ENCODE assay signal across 27 cellular contexts in the genomic region with DNA sequence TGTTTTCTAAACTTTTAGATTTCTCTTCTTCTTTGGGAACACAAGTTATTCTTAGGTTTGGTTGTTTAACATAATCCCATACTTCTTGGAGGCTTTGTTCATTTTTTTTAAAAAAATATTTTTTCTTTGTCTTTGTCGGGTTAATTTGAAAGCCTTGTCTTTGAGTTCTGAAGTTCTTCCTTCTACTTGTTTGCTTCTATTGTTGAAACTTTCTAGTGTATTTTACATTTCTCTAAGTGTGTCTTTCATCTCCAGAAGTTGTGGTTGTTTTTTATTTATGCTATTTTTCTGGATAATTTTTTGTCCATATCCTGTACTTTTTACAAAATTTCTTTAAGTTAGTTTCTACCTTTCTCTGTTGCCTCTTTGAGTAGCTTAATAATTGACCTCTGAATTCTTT.
A peak's percentile ranks its signal among the peaks of the same experiment; 100 is the strongest.
DNase-seq lines count a peak whose midpoint lies in the region; ATAC-seq, FAIRE-seq and TF ChIP-seq lines count a peak whose summit lies in the region.
"Had no signal": no experiment of that assay in that cellular context is flagged by ENCODE, and none has a peak within 500 bp of the region (broad histone marks: within the 10 kb centered on the region; RNA-seq: fewer than 3 reads in every experiment).

No MANE protein-coding gene starts in this region.

- WGBS in K562 (ENCODE audit: insufficient coverage, low coverage, missing lambda C conversion rate): 0% methylated on average over 1 of the region's 1 CpG

- no peak overlapping the region for H3K9ac ChIP-seq in K562 (ENCODE audit: insufficient read depth in 1 of 2, low read depth in 2 of 2, low read length in 2 of 2)
- H3K9ac ChIP-seq: BLaER1 had no signal

- H3K36me3 ChIP-seq in K562 (ENCODE audit: control insufficient read depth, insufficient read depth, low read length): no peaks in the 10 kb centered on the region
- H3K36me3 ChIP-seq: BE2C, BLaER1 had no signal

- TF ChIP-seq EP300 in K562 (IDR thresholded peaks at IDR 0.05; ENCODE audit: low read length): no peak

- TF ChIP-seq RAD21 in K562 (CRISPR knock-in tag; conservative IDR thresholded peaks at IDR 0.05 in 1 of 2, IDR thresholded peaks at IDR 0.05 in 1 of 2): no peak

- no peaks in the 10 kb centered on the region for H4K20me1 ChIP-seq in K562 (replicated peaks; ENCODE audit: control insufficient read depth, insufficient read depth, low read length)
- H4K20me1 ChIP-seq: BLaER1 had no signal

- peak; percentile 12 for DNase-seq in Caki2 (ENCODE audit: low read depth)
- no peak for DNase-seq in D721Med (ENCODE audit: insufficient read length, low spot score)
- DNase-seq in K562 (ENCODE audit: extremely low read depth in 1 of 4, low spot score in 3 of 4): no peak
- no peak for DNase-seq in NCI-H1048 (lab: John Stamatoyannopoulos, UW)
- DNase-seq in SK-N-DZ (ENCODE audit: low spot score): no peak
- no peak for DNase-seq in NCI-H2029 (lab: John Stamatoyannopoulos, UW)
- DNase-seq: 8988T; ACHN; BE2C; C1 segment of cervical spinal cord; Calu3; CD4-positive, alpha-beta memory T cell; CD4-positive, CD25-positive, alpha-beta regulatory T cell; CD8-positive, alpha-beta memory T cell; COR-L47; DMS 273 treated with DMSO at 0.1 percent for 48 hours; DMS153; DMS53; DMS79; DND-41; EL; GDM1 had no signal

- no TSS peak for BruUV-seq in K562 (replicated peaks; lab: Mats Ljungman, UMichigan)

- H3K79me2 ChIP-seq in K562 (ENCODE audit: control insufficient read depth, insufficient read depth, low read length): no peaks in the 10 kb centered on the region

- CTCF ChIA-PET in K562 (lab: Yijun Ruan, JAX; ENCODE audit: low intra/inter-chr PET ratio): no interaction called here

- in situ Hi-C loops in Caki2 (cut with HindIII; ENCODE audit: low pct_unique_long_range_greater_than_20kb, low sequenced_read_pairs): no loop called here
- in situ Hi-C loops in K562 (cut with MboI): no loop called here

- peaks cover 5% of the 10 kb centered on the region for H3K9me3 ChIP-seq in K562 (replicated peaks; ENCODE audit: control insufficient read depth, insufficient read depth, low read depth, low read length)
- H3K9me3 ChIP-seq: BE2C had no signal

- no peaks in the 10 kb centered on the region for H3K9me1 ChIP-seq in K562 (ENCODE audit: control insufficient read depth, insufficient read depth, low read length)

- FAIRE-seq in D721Med (lab: Jason Lieb, UNC) (peak; percentile 25), K562 (lab: Jason Lieb, UNC) (no peak)
- FAIRE-seq: A204.1, GM12878, GM12892, GM18507 had no signal

- no peaks in the 10 kb centered on the region for H3K4me1 ChIP-seq in K562 (replicated peaks in 1 of 2; ENCODE audit: control insufficient read depth in 2 of 2, insufficient read depth in 2 of 2, low read length in 2 of 2)
- H3K4me1 ChIP-seq: BE2C, BLaER1 had no signal

- H3K4me3 ChIP-seq in K562: no peak overlapping the region
- H3K4me3 ChIP-seq: BLaER1, GM12878 had no signal

- no peak overlapping the region for H3K4me2 ChIP-seq in K562 (ENCODE audit: insufficient read depth, low read length)
- H3K4me2 ChIP-seq: BLaER1 had no signal

- TF ChIP-seq CTCF in D721Med (IDR thresholded peaks at IDR 0.05; ENCODE audit: insufficient read depth, missing control alignments) (no peak), K562 (IDR thresholded peaks at IDR 0.05 in 2 of 3, conservative IDR thresholded peaks at IDR 0.05 in 1 of 3; ENCODE audit: insufficient read depth in 2 of 3, low read depth in 1 of 3, low read length in 3 of 3) (no peak)

- no peaks in the 10 kb centered on the region for H3K27me3 ChIP-seq in K562 (ENCODE audit: control insufficient read depth in 2 of 2, insufficient read depth in 2 of 2, low read length in 2 of 2)
- H3K27me3 ChIP-seq: BE2C, BLaER1 had no signal

- intact Hi-C loops in K562 (cut with micrococcal nuclease): no loop called here

- H2AFZ ChIP-seq in K562 (ENCODE audit: low read depth, low read length): no peak overlapping the region

- POLR2A ChIA-PET in K562 (lab: Yijun Ruan, JAX): interaction anchor here (0.6 kb wide), 1 partner anchor 9 kb away, joined by 3 read pairs; no protein-coding TSS in a partner anchor

- no peak for ATAC-seq in K562
- ATAC-seq: GM12878 had no signal

- TF ChIP-seq POLR2A in K562 (conservative IDR thresholded peaks at IDR 0.05): no peak

- no peak overlapping the region for H3K27ac ChIP-seq in K562 (ENCODE audit: extremely low read depth, low read depth, low read length)
- H3K27ac ChIP-seq: BLaER1 had no signal

TF ChIP-seq in K562, 482 proteins besides CTCF, POLR2A, EP300 and RAD21:
- TF ChIP-seq CBX3 (IDR thresholded peaks at IDR 0.05; ENCODE audit: borderline replicate concordance in 1 of 2, low read length in 2 of 2) (peak in 1 of 2 experiments; percentile 63; a peak in 2 of 3 replicates), TAF1 (IDR thresholded peaks at IDR 0.05; ENCODE audit: control insufficient read depth, extremely low read depth, insufficient read depth, low read length, severe bottlenecking) (no peak), TRIM28 (IDR thresholded peaks at IDR 0.05) (peak; percentile 65; the same call in 1 of the 2 replicates)
